In genomic region chr6:12485226-12485764, GRCh38 we compare ENCODE assay signal across 1 cellular context.
TF ChIP-seq lines count a peak whose summit lies in the region.

No MANE protein-coding gene starts in this region.

TF ChIP-seq in A549, 52 proteins besides CTCF, POLR2A, EP300 and RAD21 (continued from another document):
- TF ChIP-seq, protein P1, sequence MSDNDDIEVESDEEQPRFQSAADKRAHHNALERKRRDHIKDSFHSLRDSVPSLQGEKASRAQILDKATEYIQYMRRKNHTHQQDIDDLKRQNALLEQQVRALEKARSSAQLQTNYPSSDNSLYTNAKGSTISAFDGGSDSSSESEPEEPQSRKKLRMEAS (IDR thresholded peaks at IDR 0.05) = peak; percentile 43; the same call in 1 of the 2 replicates
- TF ChIP-seq FOSL2 (IDR thresholded peaks at IDR 0.05) = no peak
- peak; percentile 57 for TF ChIP-seq FOSL2 (CRISPR knock-in tag; IDR thresholded peaks at IDR 0.05)
- TF ChIP-seq, protein P2, sequence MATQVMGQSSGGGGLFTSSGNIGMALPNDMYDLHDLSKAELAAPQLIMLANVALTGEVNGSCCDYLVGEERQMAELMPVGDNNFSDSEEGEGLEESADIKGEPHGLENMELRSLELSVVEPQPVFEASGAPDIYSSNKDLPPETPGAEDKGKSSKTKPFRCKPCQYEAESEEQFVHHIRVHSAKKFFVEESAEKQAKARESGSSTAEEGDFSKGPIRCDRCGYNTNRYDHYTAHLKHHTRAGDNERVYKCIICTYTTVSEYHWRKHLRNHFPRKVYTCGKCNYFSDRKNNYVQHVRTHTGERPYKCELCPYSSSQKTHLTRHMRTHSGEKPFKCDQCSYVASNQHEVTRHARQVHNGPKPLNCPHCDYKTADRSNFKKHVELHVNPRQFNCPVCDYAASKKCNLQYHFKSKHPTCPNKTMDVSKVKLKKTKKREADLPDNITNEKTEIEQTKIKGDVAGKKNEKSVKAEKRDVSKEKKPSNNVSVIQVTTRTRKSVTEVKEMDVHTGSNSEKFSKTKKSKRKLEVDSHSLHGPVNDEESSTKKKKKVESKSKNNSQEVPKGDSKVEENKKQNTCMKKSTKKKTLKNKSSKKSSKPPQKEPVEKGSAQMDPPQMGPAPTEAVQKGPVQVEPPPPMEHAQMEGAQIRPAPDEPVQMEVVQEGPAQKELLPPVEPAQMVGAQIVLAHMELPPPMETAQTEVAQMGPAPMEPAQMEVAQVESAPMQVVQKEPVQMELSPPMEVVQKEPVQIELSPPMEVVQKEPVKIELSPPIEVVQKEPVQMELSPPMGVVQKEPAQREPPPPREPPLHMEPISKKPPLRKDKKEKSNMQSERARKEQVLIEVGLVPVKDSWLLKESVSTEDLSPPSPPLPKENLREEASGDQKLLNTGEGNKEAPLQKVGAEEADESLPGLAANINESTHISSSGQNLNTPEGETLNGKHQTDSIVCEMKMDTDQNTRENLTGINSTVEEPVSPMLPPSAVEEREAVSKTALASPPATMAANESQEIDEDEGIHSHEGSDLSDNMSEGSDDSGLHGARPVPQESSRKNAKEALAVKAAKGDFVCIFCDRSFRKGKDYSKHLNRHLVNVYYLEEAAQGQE (IDR thresholded peaks at IDR 0.05) = no peak
- TF ChIP-seq FOSB (CRISPR knock-in tag; IDR thresholded peaks at IDR 0.05) = no peak
- TF ChIP-seq KDM1A (IDR thresholded peaks at IDR 0.05; ENCODE audit: low read depth) = no peak
- TF ChIP-seq SMC3 (IDR thresholded peaks at IDR 0.05) = no peak
- TF ChIP-seq ZNF302 (CRISPR knock-in tag; IDR thresholded peaks at IDR 0.05) = no peak; the same call in 1 of the 2 replicates
- no peak for TF ChIP-seq HDAC2 (IDR thresholded peaks at IDR 0.05)
- TF ChIP-seq RNF2 (IDR thresholded peaks at IDR 0.05; ENCODE audit: borderline replicate concordance, low read depth) = no peak
- no peak for TF ChIP-seq MYC (IDR thresholded peaks at IDR 0.05; ENCODE audit: borderline replicate concordance, low read length)
- TF ChIP-seq HEYL (CRISPR knock-in tag; IDR thresholded peaks at IDR 0.05) = 0 out of 2 replicates have a peak, but pooled peaks have one; percentile 39
- TF ChIP-seq, protein P3, sequence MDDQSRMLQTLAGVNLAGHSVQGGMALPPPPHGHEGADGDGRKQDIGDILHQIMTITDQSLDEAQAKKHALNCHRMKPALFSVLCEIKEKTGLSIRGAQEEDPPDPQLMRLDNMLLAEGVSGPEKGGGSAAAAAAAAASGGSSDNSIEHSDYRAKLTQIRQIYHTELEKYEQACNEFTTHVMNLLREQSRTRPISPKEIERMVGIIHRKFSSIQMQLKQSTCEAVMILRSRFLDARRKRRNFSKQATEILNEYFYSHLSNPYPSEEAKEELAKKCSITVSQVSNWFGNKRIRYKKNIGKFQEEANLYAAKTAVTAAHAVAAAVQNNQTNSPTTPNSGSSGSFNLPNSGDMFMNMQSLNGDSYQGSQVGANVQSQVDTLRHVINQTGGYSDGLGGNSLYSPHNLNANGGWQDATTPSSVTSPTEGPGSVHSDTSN (IDR thresholded peaks at IDR 0.05) = no peak
- TF ChIP-seq CHD2 (IDR thresholded peaks at IDR 0.05; ENCODE audit: low read length, partially characterized antibody) = no peak
- TF ChIP-seq ZSCAN20 (CRISPR knock-in tag; IDR thresholded peaks at IDR 0.05) = peak; percentile 6; the same call in 1 of the 2 replicates
- no peak for TF ChIP-seq ZFP36 (IDR thresholded peaks at IDR 0.05; ENCODE audit: borderline replicate concordance, partially characterized antibody)
- no peak for TF ChIP-seq CBX8 (IDR thresholded peaks at IDR 0.05)
- no peak; a peak in 1 of 5 replicates for TF ChIP-seq JUN (IDR thresholded peaks at IDR 0.05)
- TF ChIP-seq JUNB (IDR thresholded peaks at IDR 0.05) = no peak
- no peak for TF ChIP-seq FOXS1 (CRISPR knock-in tag; IDR thresholded peaks at IDR 0.05)
